ENCODE assay signal across 8 cellular contexts in the genomic region with DNA sequence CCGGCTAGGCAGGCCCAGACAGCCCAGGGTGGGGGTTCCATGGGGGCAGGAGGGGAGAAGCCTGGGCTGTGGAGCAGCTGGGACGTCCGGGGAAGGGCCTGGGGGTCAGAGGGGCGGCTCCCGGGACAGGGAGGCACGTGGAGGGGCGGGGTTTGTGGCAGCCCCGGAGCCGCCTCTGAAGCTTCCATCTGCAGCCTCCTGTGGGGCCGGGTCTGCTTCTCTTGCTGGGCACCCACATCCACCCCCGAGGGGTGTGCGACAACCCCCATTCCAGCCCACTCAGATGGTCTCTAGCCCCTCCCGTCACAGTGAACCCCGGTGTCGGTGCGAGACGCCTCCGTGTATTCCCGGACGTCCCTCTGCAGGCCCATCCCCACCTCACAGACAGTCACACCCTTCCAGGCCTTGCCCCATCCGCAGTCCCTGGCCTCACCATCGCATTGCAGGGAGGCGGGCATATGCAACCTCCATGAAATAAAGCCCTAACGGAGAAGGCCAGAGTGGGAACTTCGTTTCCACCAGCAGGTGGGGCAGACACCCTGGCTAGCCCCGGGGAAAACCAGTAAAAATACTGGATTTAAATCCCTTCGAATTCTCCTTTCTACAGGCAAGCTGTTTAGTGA. TPM values are rescaled to one million over a fixed set of nuclear protein-coding genes. Genes with fewer than 3 reads are reported as not detected.
DNase-seq lines count a peak whose midpoint lies in the region; ATAC-seq and TF ChIP-seq lines count a peak whose summit lies in the region.
"Not testable (repeated sequence)": the region's sequence is repeated elsewhere in the genome, so short reads cannot be mapped to it uniquely, and the experiment has no call there.

No MANE protein-coding gene starts in this region.

- H3K4me3 Mint-ChIP-seq in CD8-positive, alpha-beta T cell: not testable (repeated sequence)

- POLR2A ChIA-PET in CD8-positive, alpha-beta T cell (lab: Charles Lee): not testable (repeated sequence)

- not testable (repeated sequence) for H3K36me3 Mint-ChIP-seq in CD8-positive, alpha-beta T cell

- H3K4me2 ChIP-seq in SU-DHL-6 (ENCODE audit: low read depth, low read length, poor library complexity, severe bottlenecking): peak overlapping the region; percentile 20

- not testable (repeated sequence) for H3F3A ChIP-seq in SU-DHL-6 (ENCODE audit: insufficient read depth)

- ATAC-seq in CD8-positive, alpha-beta T cell: peak; percentile 15
- peak; percentile 63 for ATAC-seq in GM19025 (IDR thresholded peaks at IDR 0.05; ENCODE audit: low read depth, unreplicated experiment)
- ATAC-seq in GM21526 (IDR thresholded peaks at IDR 0.05; ENCODE audit: low FRiP score, unreplicated experiment): peak; percentile 48
- ATAC-seq in HG02884 (IDR thresholded peaks at IDR 0.05; ENCODE audit: unreplicated experiment): peak; percentile 59
- ATAC-seq in HG03378 (IDR thresholded peaks at IDR 0.05; ENCODE audit: unreplicated experiment): peak; percentile 51
- ATAC-seq in foreskin keratinocyte: peak; percentile 25
- peak; percentile 56 for ATAC-seq in sciatic nerve

- H3K9me3 ChIP-seq in CD8-positive, alpha-beta T cell (ENCODE audit: low read length); SU-DHL-6 (ENCODE audit: insufficient read depth, low read length): not testable (repeated sequence)

- intact Hi-C loops in CD8-positive, alpha-beta T cell (cut with DNase I, micrococcal nuclease); sciatic nerve (cut with DNase I): not testable (repeated sequence)

- H3K27me3 ChIP-seq in CD8-positive, alpha-beta T cell (ENCODE audit: insufficient read depth, low read length); SU-DHL-6 (ENCODE audit: low read length); foreskin keratinocyte: not testable (repeated sequence)

- not testable (repeated sequence) for H3K9me2 ChIP-seq in SU-DHL-6 (replicated peaks; ENCODE audit: insufficient read depth, low read length)

- H3K4me1 Mint-ChIP-seq in CD8-positive, alpha-beta T cell (ENCODE audit: low read depth): not testable (repeated sequence)

- not testable (repeated sequence) for H3K4me3 ChIP-seq in CD8-positive, alpha-beta T cell (ENCODE audit: low read depth, low read length); SU-DHL-6 (ENCODE audit: insufficient read depth, low read length, poor library complexity, severe bottlenecking)

- not testable (repeated sequence) for TF ChIP-seq CTCF in CD8-positive, alpha-beta T cell (IDR thresholded peaks at IDR 0.05); SU-DHL-6 (IDR thresholded peaks at IDR 0.05; ENCODE audit: insufficient read depth, low read length, poor library complexity, severe bottlenecking); foreskin keratinocyte (conservative IDR thresholded peaks at IDR 0.05)

- CTCF ChIA-PET in CD8-positive, alpha-beta T cell (lab: Charles Lee): not testable (repeated sequence)

- not testable (repeated sequence) for H3K27ac Mint-ChIP-seq in CD8-positive, alpha-beta T cell

- not testable (repeated sequence) for H4K20me1 ChIP-seq in SU-DHL-6 (ENCODE audit: low read depth, low read length)

- not testable (repeated sequence) for H3K79me2 ChIP-seq in SU-DHL-6 (ENCODE audit: insufficient read depth, low read length)

- H3K36me3 ChIP-seq in CD8-positive, alpha-beta T cell (ENCODE audit: insufficient read depth, low read length); SU-DHL-6 (ENCODE audit: low read length): not testable (repeated sequence)

- not testable (repeated sequence) for H3K9me3 Mint-ChIP-seq in CD8-positive, alpha-beta T cell

- H3K27me3 Mint-ChIP-seq in CD8-positive, alpha-beta T cell (ENCODE audit: low read depth): peaks cover 11% of the 10 kb centered on the region

- not testable (repeated sequence) for H3K4me1 ChIP-seq in CD8-positive, alpha-beta T cell (ENCODE audit: insufficient read depth, low read length); foreskin keratinocyte

- not testable (repeated sequence) for H3K27ac ChIP-seq in CD8-positive, alpha-beta T cell (ENCODE audit: low read depth, low read length); foreskin keratinocyte
- H3K27ac ChIP-seq in SU-DHL-6 (ENCODE audit: low read depth, low read length): peak overlapping the region; percentile 99

- H3K9ac ChIP-seq in SU-DHL-6 (ENCODE audit: low read length): peak overlapping the region; percentile 42; the same call in 1 of the 2 replicates

- not testable (repeated sequence) for DNase-seq in CD8-positive, alpha-beta T cell; foreskin keratinocyte; sciatic nerve (ENCODE audit: low spot score)

- H2AFZ ChIP-seq in SU-DHL-6 (ENCODE audit: low read depth, low read length, severe bottlenecking): not testable (repeated sequence)

RNA-seq across cellular contexts. Expression of a gene that starts 33.8 kb away (rescaled TPM):
- total RNA-seq in CD8-positive, alpha-beta T cell: 1 to 10 TPM; 2.8 to 3.4 TPM
- total RNA-seq in foreskin keratinocyte: 0.53 and 1.3 TPM in 2 replicates
- polyA plus RNA-seq in foreskin keratinocyte: 0.76 and 1.6 TPM in 2 replicates
- total RNA-seq in sciatic nerve: 8.7 TPM
